In the genomic region with DNA sequence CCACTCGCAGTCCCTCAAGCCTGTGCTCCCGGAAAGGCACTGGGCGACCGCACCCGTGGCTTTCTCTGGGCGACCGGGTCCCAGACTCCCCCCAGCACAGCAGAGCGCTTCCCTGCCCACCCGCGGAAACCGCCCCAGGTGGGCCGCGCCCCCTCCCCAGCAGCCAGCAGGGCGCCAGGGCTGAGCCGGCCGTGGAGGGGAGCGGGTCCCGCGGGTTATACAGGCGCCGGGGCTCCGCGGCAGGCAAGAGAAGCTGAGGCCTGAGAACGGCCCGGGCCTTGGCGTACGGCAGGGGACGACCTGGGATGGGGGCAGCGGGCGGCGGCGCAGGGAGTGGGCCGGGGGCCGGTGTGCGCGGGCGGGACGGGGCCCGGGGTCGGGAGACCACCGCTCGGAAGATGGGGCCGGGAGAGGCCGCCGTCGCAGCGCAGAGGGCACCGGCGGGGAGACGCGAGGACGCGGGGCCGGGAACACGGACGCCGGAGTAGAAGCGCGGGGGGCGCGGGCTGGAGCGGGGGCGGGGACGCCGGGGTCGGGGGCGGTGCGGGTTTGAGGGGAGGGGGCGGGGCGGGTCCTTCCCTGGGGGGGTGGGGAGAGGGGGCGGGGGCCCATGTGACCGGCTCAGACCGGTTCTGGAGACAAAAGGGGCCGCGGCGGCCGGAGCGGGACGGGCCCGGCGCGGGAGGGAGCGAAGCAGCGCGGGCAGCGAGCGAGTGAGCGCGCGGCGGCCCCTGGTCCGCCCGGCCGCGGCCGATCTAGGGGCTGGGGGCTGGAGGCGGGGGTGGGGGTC, we compare ENCODE assay signal across 8 cellular contexts. TPM values are rescaled to one million over a fixed set of nuclear protein-coding genes. Genes with fewer than 3 reads are reported as not detected.
DNase-seq lines count a peak whose midpoint lies in the region; ATAC-seq and TF ChIP-seq lines count a peak whose summit lies in the region.

A gene with protein sequence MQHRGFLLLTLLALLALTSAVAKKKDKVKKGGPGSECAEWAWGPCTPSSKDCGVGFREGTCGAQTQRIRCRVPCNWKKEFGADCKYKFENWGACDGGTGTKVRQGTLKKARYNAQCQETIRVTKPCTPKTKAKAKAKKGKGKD (plus strand): TSS at position 624 of the 790 bp plus-strand sequence. CDS start 389 bp downstream, outside the sequence.

- peaks cover 8% of the 10 kb centered on the region for H3K4me1 Mint-ChIP-seq in T-helper 2 cell treated with Interferon-gamma antibody and Interleukin-4, amounts not matched to agents 5 μg/mL and 100 μg/mL, for 36 hours (ENCODE audit: low read depth)
- H3K4me1 Mint-ChIP-seq in dendritic cell treated with granulocyte-macrophage colony-stimulating factor and Interleukin-4, amounts not matched to agents 40 ng/mL and 50 ng/mL, for 4 days (ENCODE audit: low read depth), result peaks cover 33% of the 10 kb centered on the region
- H3K4me1 Mint-ChIP-seq in memory B cell, result peaks cover 7% of the 10 kb centered on the region

- H3K27ac ChIP-seq in transverse colon, result peak within 1 kb of the TSS; percentile 66 to 87 (median 79)

- peak within 1 kb of the TSS; percentile 55 to 83 (median 71) for H3K4me3 ChIP-seq in transverse colon

- DNase-seq in T-helper 2 cell treated with Interferon-gamma antibody and Interleukin-4, amounts not matched to agents 5 μg/mL and 100 μg/mL, for 36 hours (ENCODE audit: low spot score), result no peak
- no peak for DNase-seq in T-helper 2 cell
- peak; percentile 58 for DNase-seq in NCI-H526 treated with DMSO at 0.1 percent for 48 hours (lab: John Stamatoyannopoulos, UW)
- no peak for DNase-seq in memory B cell (ENCODE audit: low spot score in 2 of 2)
- DNase-seq in transverse colon, result peak; percentile 39
- no peak for DNase-seq in activated effector memory CD4-positive, alpha-beta T cell treated with anti-CD3 and anti-CD28 coated beads, Interleukin-2, amount 50 U/mL, for 16 hours

- peaks cover 21% of the 10 kb centered on the region for H3K36me3 Mint-ChIP-seq in T-helper 2 cell treated with Interferon-gamma antibody and Interleukin-4, amounts not matched to agents 5 μg/mL and 100 μg/mL, for 36 hours (ENCODE audit: low read depth)
- H3K36me3 Mint-ChIP-seq in dendritic cell treated with granulocyte-macrophage colony-stimulating factor and Interleukin-4, amounts not matched to agents 40 ng/mL and 50 ng/mL, for 4 days (ENCODE audit: low read depth), result peaks cover 39% of the 10 kb centered on the region
- peaks cover 14% of the 10 kb centered on the region for H3K36me3 Mint-ChIP-seq in memory B cell

- H3K36me3 ChIP-seq in transverse colon, result no peaks in the 10 kb centered on the region

- no peaks in the 10 kb centered on the region for H3K9me3 ChIP-seq in transverse colon

- intact Hi-C loops in dendritic cell treated with granulocyte-macrophage colony-stimulating factor and Interleukin-4, amounts not matched to agents 40 ng/mL and 50 ng/mL, for 4 days (cut with micrococcal nuclease), result no loop called here
- intact Hi-C loops in transverse colon (cut with DNase I; ENCODE audit: low total_unique reads), result no loop called here

- 1% methylated on average over 35 of the region's 97 CpGs; no CpG with 5 or more reads in 1 of the 2 donors for WGBS in transverse colon (ENCODE audit: low coverage in 1 of 2), 2 donors

- no peaks in the 10 kb centered on the region for H3K9me3 Mint-ChIP-seq in T-helper 2 cell treated with Interferon-gamma antibody and Interleukin-4, amounts not matched to agents 5 μg/mL and 100 μg/mL, for 36 hours
- no peaks in the 10 kb centered on the region for H3K9me3 Mint-ChIP-seq in dendritic cell treated with granulocyte-macrophage colony-stimulating factor and Interleukin-4, amounts not matched to agents 40 ng/mL and 50 ng/mL, for 4 days
- H3K9me3 Mint-ChIP-seq in memory B cell, result no peaks in the 10 kb centered on the region

- peaks cover 24% of the 10 kb centered on the region for H3K27me3 Mint-ChIP-seq in T-helper 2 cell treated with Interferon-gamma antibody and Interleukin-4, amounts not matched to agents 5 μg/mL and 100 μg/mL, for 36 hours (ENCODE audit: low read depth)
- peaks cover 52% of the 10 kb centered on the region for H3K27me3 Mint-ChIP-seq in dendritic cell treated with granulocyte-macrophage colony-stimulating factor and Interleukin-4, amounts not matched to agents 40 ng/mL and 50 ng/mL, for 4 days
- H3K27me3 Mint-ChIP-seq in memory B cell, result peaks cover 18% of the 10 kb centered on the region

- H3K27ac Mint-ChIP-seq in T-helper 2 cell treated with Interferon-gamma antibody and Interleukin-4, amounts not matched to agents 5 μg/mL and 100 μg/mL, for 36 hours, result no peak within 1 kb of the TSS
- H3K27ac Mint-ChIP-seq in dendritic cell treated with granulocyte-macrophage colony-stimulating factor and Interleukin-4, amounts not matched to agents 40 ng/mL and 50 ng/mL, for 4 days, result peak within 1 kb of the TSS; percentile 60
- H3K27ac Mint-ChIP-seq in memory B cell, result no peak within 1 kb of the TSS

- peaks cover 9 to 47% (median 34%) of the 10 kb centered on the region in 4 donors for H3K4me1 ChIP-seq in transverse colon

- ATAC-seq in memory B cell (ENCODE audit: low read depth) (peak; percentile 27), GM18502 (IDR thresholded peaks at IDR 0.05; ENCODE audit: poor library complexity, unreplicated experiment) (no peak)

- in situ Hi-C loops in transverse colon (cut with MboI; ENCODE audit: low pct_ligation_motif_present in 1 of 4, low pct_unique_long_range_greater_than_20kb in 1 of 4, low sequenced_read_pairs in 3 of 4), result loop anchor here in 2 of 4 donors (25.0 kb wide), 1 partner anchor 156 kb away; no protein-coding TSS in a partner anchor

- no peak for TF ChIP-seq POLR2A in transverse colon (IDR thresholded peaks at IDR 0.05)

- peaks cover 30% of the 10 kb centered on the region for H3K27me3 ChIP-seq in transverse colon

- no peak for TF ChIP-seq CTCF in transverse colon (IDR thresholded peaks at IDR 0.05)

- peak within 1 kb of the TSS; percentile 72 for H3K4me3 Mint-ChIP-seq in T-helper 2 cell treated with Interferon-gamma antibody and Interleukin-4, amounts not matched to agents 5 μg/mL and 100 μg/mL, for 36 hours
- peak within 1 kb of the TSS; percentile 81 for H3K4me3 Mint-ChIP-seq in dendritic cell treated with granulocyte-macrophage colony-stimulating factor and Interleukin-4, amounts not matched to agents 40 ng/mL and 50 ng/mL, for 4 days
- H3K4me3 Mint-ChIP-seq in memory B cell, result peak within 1 kb of the TSS; percentile 81

- no peak for TF ChIP-seq EP300 in transverse colon (IDR thresholded peaks at IDR 0.05; ENCODE audit: low read depth)

RNA-seq across cellular contexts. Expression of the gene that starts here (rescaled TPM):
- total RNA-seq in transverse colon, result 100 to 1,000 TPM in 3 of 4 donors, 10 to 100 TPM in 1; 34.4 to 309 (median 180) TPM

Comparison
In these comparisons a context has a peak if more than half of its experiments do, and no peak if none do; other contexts are left out.
1. DNase-seq: peak in NCI-H526 treated with DMSO at 0.1 percent for 48 hours (single experiment) and transverse colon (single experiment); none in T-helper 2 cell treated with Interferon-gamma antibody and Interleukin-4, amounts not matched to agents 5 μg/mL and 100 μg/mL, for 36 hours (single experiment), T-helper 2 cell (0 of 5), memory B cell (0 of 2) and activated effector memory CD4-positive, alpha-beta T cell treated with anti-CD3 and anti-CD28 coated beads, Interleukin-2, amount 50 U/mL, for 16 hours (single experiment).
2. Peak in every context shown above with its lines, with median percentiles within 50 percentile points of each other: H3K4me3 Mint-ChIP-seq.